ENCODE assay signal across 1 cellular context in genomic region chr2:37228788-37229187, GRCh38.
TF ChIP-seq lines count a peak whose summit lies in the region.

No MANE protein-coding gene starts in this region.

TF ChIP-seq in WTC11, 78 proteins besides CTCF, POLR2A, EP300 and RAD21 (continued from another document):
- TF ChIP-seq, protein P1, sequence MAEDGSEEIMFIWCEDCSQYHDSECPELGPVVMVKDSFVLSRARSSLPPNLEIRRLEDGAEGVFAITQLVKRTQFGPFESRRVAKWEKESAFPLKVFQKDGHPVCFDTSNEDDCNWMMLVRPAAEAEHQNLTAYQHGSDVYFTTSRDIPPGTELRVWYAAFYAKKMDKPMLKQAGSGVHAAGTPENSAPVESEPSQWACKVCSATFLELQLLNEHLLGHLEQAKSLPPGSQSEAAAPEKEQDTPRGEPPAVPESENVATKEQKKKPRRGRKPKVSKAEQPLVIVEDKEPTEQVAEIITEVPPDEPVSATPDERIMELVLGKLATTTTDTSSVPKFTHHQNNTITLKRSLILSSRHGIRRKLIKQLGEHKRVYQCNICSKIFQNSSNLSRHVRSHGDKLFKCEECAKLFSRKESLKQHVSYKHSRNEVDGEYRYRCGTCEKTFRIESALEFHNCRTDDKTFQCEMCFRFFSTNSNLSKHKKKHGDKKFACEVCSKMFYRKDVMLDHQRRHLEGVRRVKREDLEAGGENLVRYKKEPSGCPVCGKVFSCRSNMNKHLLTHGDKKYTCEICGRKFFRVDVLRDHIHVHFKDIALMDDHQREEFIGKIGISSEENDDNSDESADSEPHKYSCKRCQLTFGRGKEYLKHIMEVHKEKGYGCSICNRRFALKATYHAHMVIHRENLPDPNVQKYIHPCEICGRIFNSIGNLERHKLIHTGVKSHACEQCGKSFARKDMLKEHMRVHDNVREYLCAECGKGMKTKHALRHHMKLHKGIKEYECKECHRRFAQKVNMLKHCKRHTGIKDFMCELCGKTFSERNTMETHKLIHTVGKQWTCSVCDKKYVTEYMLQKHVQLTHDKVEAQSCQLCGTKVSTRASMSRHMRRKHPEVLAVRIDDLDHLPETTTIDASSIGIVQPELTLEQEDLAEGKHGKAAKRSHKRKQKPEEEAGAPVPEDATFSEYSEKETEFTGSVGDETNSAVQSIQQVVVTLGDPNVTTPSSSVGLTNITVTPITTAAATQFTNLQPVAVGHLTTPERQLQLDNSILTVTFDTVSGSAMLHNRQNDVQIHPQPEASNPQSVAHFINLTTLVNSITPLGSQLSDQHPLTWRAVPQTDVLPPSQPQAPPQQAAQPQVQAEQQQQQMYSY (CRISPR knock-in tag; IDR thresholded peaks at IDR 0.05) = no peak
- TF ChIP-seq CREM (CRISPR knock-in tag; IDR thresholded peaks at IDR 0.05) (no peak), NFE2L1 (CRISPR knock-in tag; IDR thresholded peaks at IDR 0.05) (no peak), TP53 (CRISPR knock-in tag; IDR thresholded peaks at IDR 0.05) (no peak), USF1 (CRISPR knock-in tag; IDR thresholded peaks at IDR 0.05) (no peak), ATF3 (CRISPR knock-in tag; conservative IDR thresholded peaks at IDR 0.05) (no peak), GRHL2 (CRISPR knock-in tag; IDR thresholded peaks at IDR 0.05; ENCODE audit: insufficient replicate concordance, severe bottlenecking) (no peak), SMAD3 (CRISPR knock-in tag; IDR thresholded peaks at IDR 0.05; ENCODE audit: borderline replicate concordance) (no peak), RELA (CRISPR knock-in tag; IDR thresholded peaks at IDR 0.05; ENCODE audit: borderline replicate concordance) (no peak), ATF1 (CRISPR knock-in tag; IDR thresholded peaks at IDR 0.05) (no peak), E2F4 (CRISPR knock-in tag; IDR thresholded peaks at IDR 0.05; ENCODE audit: borderline replicate concordance, low read depth) (no peak), OVOL2 (CRISPR knock-in tag; IDR thresholded peaks at IDR 0.05; ENCODE audit: borderline replicate concordance) (no peak), ZBTB43 (CRISPR knock-in tag; IDR thresholded peaks at IDR 0.05) (no peak)
- TF ChIP-seq, protein P2, sequence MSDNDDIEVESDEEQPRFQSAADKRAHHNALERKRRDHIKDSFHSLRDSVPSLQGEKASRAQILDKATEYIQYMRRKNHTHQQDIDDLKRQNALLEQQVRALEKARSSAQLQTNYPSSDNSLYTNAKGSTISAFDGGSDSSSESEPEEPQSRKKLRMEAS (CRISPR knock-in tag; IDR thresholded peaks at IDR 0.05) = no peak
- TF ChIP-seq, protein P3, sequence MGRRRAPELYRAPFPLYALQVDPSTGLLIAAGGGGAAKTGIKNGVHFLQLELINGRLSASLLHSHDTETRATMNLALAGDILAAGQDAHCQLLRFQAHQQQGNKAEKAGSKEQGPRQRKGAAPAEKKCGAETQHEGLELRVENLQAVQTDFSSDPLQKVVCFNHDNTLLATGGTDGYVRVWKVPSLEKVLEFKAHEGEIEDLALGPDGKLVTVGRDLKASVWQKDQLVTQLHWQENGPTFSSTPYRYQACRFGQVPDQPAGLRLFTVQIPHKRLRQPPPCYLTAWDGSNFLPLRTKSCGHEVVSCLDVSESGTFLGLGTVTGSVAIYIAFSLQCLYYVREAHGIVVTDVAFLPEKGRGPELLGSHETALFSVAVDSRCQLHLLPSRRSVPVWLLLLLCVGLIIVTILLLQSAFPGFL (CRISPR knock-in tag; IDR thresholded peaks at IDR 0.05; ENCODE audit: borderline replicate concordance) = no peak
